ENCODE assay signal across 7 cellular contexts in genomic region chr2:170770304-170771048, GRCh38. TPM values are rescaled to one million over a fixed set of nuclear protein-coding genes. Genes with fewer than 3 reads are reported as not detected.
DNase-seq lines count a peak whose midpoint lies in the region; ATAC-seq, FAIRE-seq and TF ChIP-seq lines count a peak whose summit lies in the region.

Gene ERICH2, plus strand, starts transcription at chr2:170770378. Its CDS starts 304 bp downstream, at chr2:170770682.

- H3K9me3 Mint-ChIP-seq in central memory CD8-positive, alpha-beta T cell, result no peaks in the 10 kb centered on the region

- no peaks in the 10 kb centered on the region for H3K9me3 ChIP-seq in kidney (ENCODE audit: control insufficient read depth in 1 of 2, low read length in 2 of 2)

- intact Hi-C loops in kidney (cut with DNase I), result no loop called here

- H3K36me3 Mint-ChIP-seq in central memory CD8-positive, alpha-beta T cell (ENCODE audit: insufficient read depth), result peaks cover 11% of the 10 kb centered on the region

- H3K27ac Mint-ChIP-seq in central memory CD8-positive, alpha-beta T cell (ENCODE audit: low read depth), result peak within 1 kb of the TSS; percentile 70

- DNase-seq in NCI-H2171 (lab: John Stamatoyannopoulos, UW) (peak; percentile 87), kidney (peak; percentile 92)
- DNase-seq in activated CD4-positive, CD25-positive, alpha-beta regulatory T cell (lab: John Stamatoyannopoulos, UW), result peak; percentile 20 to 32 (median 28)
- peak; percentile 25 to 35 for DNase-seq in central memory CD8-positive, alpha-beta T cell (ENCODE audit: low spot score in 2 of 2)
- peak; percentile 21 to 44 for DNase-seq in stimulated activated CD4-positive, alpha-beta T cell treated with anti-CD3 and anti-CD28 coated beads, Interleukin-15, amount 100 ng/mL, for 1 hour (ENCODE audit: low read depth in 1 of 2, low spot score in 1 of 2)

- H3K4me3 Mint-ChIP-seq in central memory CD8-positive, alpha-beta T cell, result peak within 1 kb of the TSS; percentile 81

- peaks cover 11% of the 10 kb centered on the region for H3K27me3 Mint-ChIP-seq in central memory CD8-positive, alpha-beta T cell

- H3K36me3 ChIP-seq in kidney (ENCODE audit: control insufficient read depth in 1 of 2, insufficient read depth in 2 of 2, low read length in 2 of 2), result no peaks in the 10 kb centered on the region

- H3K4me1 ChIP-seq in kidney (ENCODE audit: control insufficient read depth in 1 of 2, insufficient read depth in 1 of 2, low read depth in 1 of 2, low read length in 2 of 2), result peaks cover 0 to 3% of the 10 kb centered on the region in 2 donors

- peak; percentile 62 for ATAC-seq in GM18520 (IDR thresholded peaks at IDR 0.05; ENCODE audit: unreplicated experiment)
- peak; percentile 69 for ATAC-seq in HG03039 (IDR thresholded peaks at IDR 0.05; ENCODE audit: unreplicated experiment)
- ATAC-seq in central memory CD8-positive, alpha-beta T cell (replicated peaks; ENCODE audit: extremely low read depth, poor library complexity, severe bottlenecking), result peak; percentile 79

- FAIRE-seq in kidney (lab: Jason Lieb, UNC), result no peak

- peak within 1 kb of the TSS; percentile 63 to 85 for H3K9ac ChIP-seq in kidney (ENCODE audit: low read length in 2 of 2)

- peaks cover 14% of the 10 kb centered on the region for H3K4me1 Mint-ChIP-seq in central memory CD8-positive, alpha-beta T cell

- TF ChIP-seq CTCF in kidney (IDR thresholded peaks at IDR 0.05; ENCODE audit: borderline replicate concordance, extremely low read depth, insufficient read depth), result no peak

- H3K4me3 ChIP-seq in kidney (ENCODE audit: low read length in 2 of 2), result peak within 1 kb of the TSS; percentile 62 to 83

- H3K27ac ChIP-seq in kidney (ENCODE audit: low read depth in 2 of 2, low read length in 2 of 2), result peak within 1 kb of the TSS; percentile 67 to 78

RNA-seq across cellular contexts. Expression of gene ERICH2, which starts in this region (rescaled TPM):
- total RNA-seq in kidney, result 0.91 TPM
- 4.0 TPM for polyA plus RNA-seq in kidney (ENCODE audit: insufficient read depth, low read depth, low replicate concordance)

Comparison
In these comparisons a context has a peak if more than half of its experiments do, and no peak if none do; other contexts are left out.
1. Peak in every context shown above with its lines: DNase-seq, ATAC-seq, H3K4me3 ChIP-seq and H3K27ac ChIP-seq.
2. DNase-seq: peak in every context shown above with its lines; median percentile 92 in kidney; 87 in NCI-H2171; 32 in stimulated activated CD4-positive, alpha-beta T cell treated with anti-CD3 and anti-CD28 coated beads, Interleukin-15, amount 100 ng/mL, for 1 hour; 30 in central memory CD8-positive, alpha-beta T cell; 28 in activated CD4-positive, CD25-positive, alpha-beta regulatory T cell.